Comparison of ENCODE assay signal across 19 cellular contexts in genomic region chr17:47738178-47738577, GRCh38. TPM values are rescaled to one million over a fixed set of nuclear protein-coding genes. Genes with fewer than 3 reads are reported as not detected.
A peak's percentile ranks its signal among the peaks of the same experiment; 100 is the strongest.
DNase-seq lines count a peak whose midpoint lies in the region; ATAC-seq and TF ChIP-seq lines count a peak whose summit lies in the region.
"Had no signal": no experiment of that assay in that cellular context is flagged by ENCODE, and none has a peak within 500 bp of the region (broad histone marks: within the 10 kb centered on the region; RNA-seq: fewer than 3 reads in every experiment).

No MANE protein-coding gene starts in this region.

- H3K27me3 Mint-ChIP-seq in CD8-positive, alpha-beta memory T cell = peaks cover 0 to 3% of the 10 kb centered on the region in 2 donors
- H3K27me3 Mint-ChIP-seq in effector memory CD8-positive, alpha-beta T cell = no peaks in the 10 kb centered on the region
- peaks cover 2 to 11% (median 7%) of the 10 kb centered on the region in 5 donors for H3K27me3 Mint-ChIP-seq in naive thymus-derived CD8-positive, alpha-beta T cell

- H3K36me3 ChIP-seq in CD8-positive, alpha-beta memory T cell (ENCODE audit: insufficient read depth, low read length) = peaks cover 4% of the 10 kb centered on the region
- H3K36me3 ChIP-seq in sigmoid colon = no peaks in the 10 kb centered on the region

- CTCF ChIA-PET in CD8-positive, alpha-beta memory T cell (lab: Charles Lee) = interaction anchor here (1.7 to 8.7 kb wide), 2 partner anchors 38 to 46 kb away, joined by 3 to 77 read pairs; no protein-coding TSS in a partner anchor

- no peak overlapping the region for H3K27ac ChIP-seq in CD8-positive, alpha-beta memory T cell (ENCODE audit: low read depth, low read length)
- no peak overlapping the region for H3K27ac ChIP-seq in sigmoid colon

- H3K4me3 Mint-ChIP-seq in CD8-positive, alpha-beta memory T cell = peak overlapping the region in 6 of 7 donors; percentile 34 to 89 (median 75)
- H3K4me3 Mint-ChIP-seq in effector memory CD8-positive, alpha-beta T cell = peak overlapping the region; percentile 99
- peak overlapping the region in 2 of 10 donors; percentile 68 to 73 for H3K4me3 Mint-ChIP-seq in naive thymus-derived CD8-positive, alpha-beta T cell
- H3K4me3 Mint-ChIP-seq: HFFc6 had no signal

- 90 to 91% methylated on average over 7 of the region's 7 CpGs for WGBS in sigmoid colon, 2 donors

- H3K27me3 ChIP-seq in CD8-positive, alpha-beta memory T cell (ENCODE audit: insufficient read depth, low read length, poor library complexity, severe bottlenecking) = no peaks in the 10 kb centered on the region
- peaks cover 5 to 44% (median 19%) of the 10 kb centered on the region in 3 donors for H3K27me3 ChIP-seq in sigmoid colon

- H3K4me1 ChIP-seq in CD8-positive, alpha-beta memory T cell (ENCODE audit: insufficient read depth, low read length) = peaks cover 28% of the 10 kb centered on the region
- H3K4me1 ChIP-seq in sigmoid colon = peaks cover 0 to 11% (median 10%) of the 10 kb centered on the region in 4 donors

- no peak for TF ChIP-seq POLR2A in sigmoid colon (IDR thresholded peaks at IDR 0.05)

- no peak for TF ChIP-seq CTCF in sigmoid colon (IDR thresholded peaks at IDR 0.05)

- H3K27ac Mint-ChIP-seq in CD8-positive, alpha-beta memory T cell = peak overlapping the region; percentile 55 to 91 (median 80)
- peak overlapping the region; percentile 60 to 79 for H3K27ac Mint-ChIP-seq in effector memory CD8-positive, alpha-beta T cell
- peak overlapping the region in 2 of 10 donors; percentile 35 to 83 for H3K27ac Mint-ChIP-seq in naive thymus-derived CD8-positive, alpha-beta T cell
- H3K27ac Mint-ChIP-seq: CD4-positive, CD25-positive, alpha-beta regulatory T cell; HFFc6 had no signal

- H3K9me3 ChIP-seq in CD8-positive, alpha-beta memory T cell (ENCODE audit: low read length) = no peaks in the 10 kb centered on the region
- H3K9me3 ChIP-seq in sigmoid colon = no peaks in the 10 kb centered on the region

- no peak for ATAC-seq in effector memory CD8-positive, alpha-beta T cell (replicated peaks)
- ATAC-seq in naive thymus-derived CD8-positive, alpha-beta T cell = no peak

- POLR2A ChIA-PET in CD8-positive, alpha-beta memory T cell (lab: Charles Lee) = no interaction called here
- POLR2A ChIA-PET in naive thymus-derived CD8-positive, alpha-beta T cell (lab: Charles Lee) = no interaction called here

- H3K4me3 ChIP-seq in CD8-positive, alpha-beta memory T cell (ENCODE audit: low read length) = no peak overlapping the region
- H3K4me3 ChIP-seq in sigmoid colon = no peak overlapping the region

- no peak for TF ChIP-seq EP300 in sigmoid colon (IDR thresholded peaks at IDR 0.05)

- H3K9me3 Mint-ChIP-seq in CD8-positive, alpha-beta memory T cell = peaks cover 0 to 2% (median 0%) of the 10 kb centered on the region in 5 donors
- H3K9me3 Mint-ChIP-seq in effector memory CD8-positive, alpha-beta T cell = no peaks in the 10 kb centered on the region
- no peaks in the 10 kb centered on the region for H3K9me3 Mint-ChIP-seq in naive thymus-derived CD8-positive, alpha-beta T cell
- H3K9me3 Mint-ChIP-seq: HFFc6 had no signal

- intact Hi-C loops in sigmoid colon (cut with DNase I) = no loop called here

- DNase-seq in activated CD8-positive, alpha-beta memory T cell treated with anti-CD3 and anti-CD28 coated beads, Interleukin-2, amount 50 U/mL, for 4 hours = peak; percentile 8
- no peak for DNase-seq in activated CD8-positive, alpha-beta memory T cell treated with anti-CD3 and anti-CD28 coated beads, Interleukin-2, amount 50 U/mL, for 48 hours
- DNase-seq in CD8-positive, alpha-beta memory T cell = no peak
- DNase-seq in effector memory CD8-positive, alpha-beta T cell = no peak
- DNase-seq in sigmoid colon (peak; percentile 14), 8988T (no peak)
- no peak for DNase-seq in naive thymus-derived CD8-positive, alpha-beta T cell
- DNase-seq in NK-92 treated with Interleukin-12 subunit alpha and Interleukin-12 subunit beta, amount 100 ng/mL, for 24 hours (lab: John Stamatoyannopoulos, UW) = no peak
- DNase-seq: CD4-positive, CD25-positive, alpha-beta regulatory T cell; DMS79 treated with DMSO at 0.1 percent for 48 hours; GDM1; HFFc6; KG1; NCI-H1048; NCI-H345; NCI-H69 had no signal

- peaks cover 60 to 75% (median 60%) of the 10 kb centered on the region in 3 donors for H3K4me1 Mint-ChIP-seq in CD8-positive, alpha-beta memory T cell
- peaks cover 64 to 67% of the 10 kb centered on the region in 2 donors for H3K4me1 Mint-ChIP-seq in effector memory CD8-positive, alpha-beta T cell (ENCODE audit: low read depth in 2 of 2)
- H3K4me1 Mint-ChIP-seq in naive thymus-derived CD8-positive, alpha-beta T cell = peaks cover 9 to 52% (median 24%) of the 10 kb centered on the region in 4 donors

- peaks cover 0 to 29% (median 5%) of the 10 kb centered on the region in 3 donors for H3K36me3 Mint-ChIP-seq in CD8-positive, alpha-beta memory T cell
- H3K36me3 Mint-ChIP-seq in effector memory CD8-positive, alpha-beta T cell (ENCODE audit: insufficient read depth) = peaks cover 91% of the 10 kb centered on the region
- H3K36me3 Mint-ChIP-seq in naive thymus-derived CD8-positive, alpha-beta T cell = no peaks in the 10 kb centered on the region
- H3K36me3 Mint-ChIP-seq: CD4-positive, CD25-positive, alpha-beta regulatory T cell had no signal

RNA-seq across cellular contexts. Expression of gene TBX21, which starts 5.1 kb away (rescaled TPM):
- total RNA-seq in CD8-positive, alpha-beta memory T cell = 10 to 100 TPM; 37.8 to 39.8 TPM
- 59.6 TPM for polyA plus RNA-seq in CD8-positive, alpha-beta memory T cell
- under 1 TPM in 2 of 4 donors, not detected in 2; 0.36 to 0.41 TPM for total RNA-seq in sigmoid colon
- 1 to 10 TPM in 1 of 3 donors, under 1 TPM in 2; under 0.01 to 1.2 (median 0.23) TPM for polyA plus RNA-seq in sigmoid colon
- 1 to 10 TPM; 1.6 to 2.1 TPM for total RNA-seq in naive thymus-derived CD8-positive, alpha-beta T cell
- 10 to 100 TPM in 1 of 3 donors, 1 to 10 TPM in 1, under 1 TPM in 1; 0.42 to 27.4 (median 1.3) TPM for polyA plus RNA-seq in naive thymus-derived CD8-positive, alpha-beta T cell
- total RNA-seq: A673, H1, HFFc6, M059J had no signal
- polyA plus RNA-seq: H1 had no signal

RNA-seq across cellular contexts. Expression of gene TBKBP1, which starts 44.2 kb away (rescaled TPM):
- total RNA-seq in CD8-positive, alpha-beta memory T cell = 1 to 10 TPM; 6.6 to 6.7 TPM
- 1.8 TPM for polyA plus RNA-seq in CD8-positive, alpha-beta memory T cell
- total RNA-seq in sigmoid colon = 10 to 100 TPM in 2 of 4 donors, 1 to 10 TPM in 2; 7.8 to 25.5 (median 11.2) TPM
- 1 to 10 TPM; 3.5 to 4.6 (median 4.2) TPM for polyA plus RNA-seq in sigmoid colon
- total RNA-seq in naive thymus-derived CD8-positive, alpha-beta T cell = 1 to 10 TPM; 1.4 to 3.1 TPM
- under 1 TPM in 2 of 3 donors, not detected in 1; 0.07 to 0.59 TPM for polyA plus RNA-seq in naive thymus-derived CD8-positive, alpha-beta T cell

Comparison
In these comparisons a context has a peak if more than half of its experiments do, and no peak if none do; other contexts are left out.
1. DNase-seq: peak in activated CD8-positive, alpha-beta memory T cell treated with anti-CD3 and anti-CD28 coated beads, Interleukin-2, amount 50 U/mL, for 4 hours (single experiment) and sigmoid colon (single experiment); none in activated CD8-positive, alpha-beta memory T cell treated with anti-CD3 and anti-CD28 coated beads, Interleukin-2, amount 50 U/mL, for 48 hours (single experiment), CD8-positive, alpha-beta memory T cell (0 of 5), effector memory CD8-positive, alpha-beta T cell (0 of 3), naive thymus-derived CD8-positive, alpha-beta T cell (0 of 10), NK-92 treated with Interleukin-12 subunit alpha and Interleukin-12 subunit beta, amount 100 ng/mL, for 24 hours (single experiment) and 8988T (single experiment).
2. RNA of gene TBX21, which starts 5.1 kb away (total RNA-seq): 37.8 to 39.8 TPM in CD8-positive, alpha-beta memory T cell; 1.6 to 2.1 TPM in naive thymus-derived CD8-positive, alpha-beta T cell and 0.36 to 0.41 TPM in sigmoid colon; every median in the first group is over 10 times any median in the second.